19 cellular contexts compared by ENCODE assay signal in genomic region chr3:175601521-175601920, GRCh38.
A peak's percentile ranks its signal among the peaks of the same experiment; 100 is the strongest.
DNase-seq lines count a peak whose midpoint lies in the region; ATAC-seq and FAIRE-seq lines count a peak whose summit lies in the region.
"Had no signal": no experiment of that assay in that cellular context is flagged by ENCODE, and none has a peak within 500 bp of the region (broad histone marks: within the 10 kb centered on the region; RNA-seq: fewer than 3 reads in every experiment).

No MANE protein-coding gene starts in this region.

- no peaks in the 10 kb centered on the region for H3K9me3 Mint-ChIP-seq in stimulated activated memory B cell treated with anti-CD40 and anti-IgM and Interleukin-4, amounts not matched to agents 10 μg/mL and 1 μg/mL and 100 μg/mL, for 72 hours

- H3K9me3 ChIP-seq in trophoblast cell (ENCODE audit: insufficient read depth, low read depth, low read length), result no peaks in the 10 kb centered on the region
- H3K9me3 ChIP-seq: HAP-1 had no signal

- no peaks in the 10 kb centered on the region for H3K27me3 Mint-ChIP-seq in stimulated activated memory B cell treated with anti-CD40 and anti-IgM and Interleukin-4, amounts not matched to agents 10 μg/mL and 1 μg/mL and 100 μg/mL, for 72 hours

- no peak overlapping the region for H2BK120ac ChIP-seq in trophoblast cell (ENCODE audit: insufficient read depth, low read length, poor library complexity)

- H3K4me1 ChIP-seq in trophoblast cell (ENCODE audit: control insufficient read depth in 1 of 2, insufficient read depth in 2 of 2, low read length in 2 of 2), result no peaks in the 10 kb centered on the region

- no peak overlapping the region for H3K27ac ChIP-seq in trophoblast cell (ENCODE audit: low read depth, low read length)
- H3K27ac ChIP-seq: C4-2B, HL-60 had no signal

- H4K12ac ChIP-seq in trophoblast cell (ENCODE audit: low read depth, low read length), result no peak overlapping the region

- no peak overlapping the region for H3K4ac ChIP-seq in trophoblast cell (ENCODE audit: low read depth, low read length)

- no peak overlapping the region for H3K9ac ChIP-seq in trophoblast cell (ENCODE audit: low read length)

- no peaks in the 10 kb centered on the region for H3K79me1 ChIP-seq in trophoblast cell (ENCODE audit: low read length)

- no peak overlapping the region for H3K18ac ChIP-seq in trophoblast cell (ENCODE audit: low read length)

- no peak overlapping the region for H3K23ac ChIP-seq in trophoblast cell (ENCODE audit: low read length)

- FAIRE-seq in HTR-8/SVneo (lab: Jason Lieb, UNC), result no peak

- 100% methylated on average over 1 of the region's 1 CpG for WGBS in trophoblast cell (ENCODE audit: extremely low coverage, insufficient coverage, insufficient read length)

- H3K27ac Mint-ChIP-seq in stimulated activated memory B cell treated with anti-CD40 and anti-IgM and Interleukin-4, amounts not matched to agents 10 μg/mL and 1 μg/mL and 100 μg/mL, for 72 hours, result no peak overlapping the region

- DNase-seq in HTR-8/SVneo (ENCODE audit: insufficient read length, low spot score) (peak; percentile 5), amniotic epithelial cell (ENCODE audit: low read depth) (peak; percentile 18), iris pigment epithelial cell (ENCODE audit: low read depth) (peak; percentile 36), stromal cell of bone marrow (ENCODE audit: low read depth) (peak; percentile 2), trophoblast cell (no peak), NCI-H2227 (lab: John Stamatoyannopoulos, UW; ENCODE audit: unreplicated experiment) (no peak)
- DNase-seq: AML-193, DMS 273 treated with DMSO at 0.1 percent for 48 hours, GDM1, Kasumi-1, NCI-H1092 treated with DMSO at 0.1 percent for 48 hours, NCI-H2081, NCI-H524, NCI-H82, RPMI8226 had no signal

- H3K4me2 ChIP-seq in trophoblast cell (ENCODE audit: low read length), result no peak overlapping the region

- no peak for ATAC-seq in stimulated activated memory B cell treated with anti-CD40 and anti-IgM and Interleukin-4, amounts not matched to agents 10 μg/mL and 1 μg/mL and 100 μg/mL, for 72 hours

- no peaks in the 10 kb centered on the region for H3K79me2 ChIP-seq in trophoblast cell (ENCODE audit: control insufficient read depth, insufficient read depth, low read length, poor library complexity)

- H3K36me3 Mint-ChIP-seq in stimulated activated memory B cell treated with anti-CD40 and anti-IgM and Interleukin-4, amounts not matched to agents 10 μg/mL and 1 μg/mL and 100 μg/mL, for 72 hours, result no peaks in the 10 kb centered on the region

- H3K27me3 ChIP-seq in trophoblast cell (ENCODE audit: insufficient read depth, low read length), result no peaks in the 10 kb centered on the region

- H2AFZ ChIP-seq in trophoblast cell (ENCODE audit: insufficient read depth, low read length, poor library complexity), result no peak overlapping the region

- no peaks in the 10 kb centered on the region for H3K36me3 ChIP-seq in trophoblast cell (ENCODE audit: control insufficient read depth in 1 of 2, insufficient read depth in 2 of 2, low read length in 2 of 2)
- H3K36me3 ChIP-seq: HAP-1 had no signal

- no peak overlapping the region for H4K8ac ChIP-seq in trophoblast cell (ENCODE audit: low read depth, low read length)

- H3K4me1 Mint-ChIP-seq in stimulated activated memory B cell treated with anti-CD40 and anti-IgM and Interleukin-4, amounts not matched to agents 10 μg/mL and 1 μg/mL and 100 μg/mL, for 72 hours, result no peaks in the 10 kb centered on the region

- no peak overlapping the region for H3K14ac ChIP-seq in trophoblast cell (ENCODE audit: low read length)

- H3K4me3 Mint-ChIP-seq in stimulated activated memory B cell treated with anti-CD40 and anti-IgM and Interleukin-4, amounts not matched to agents 10 μg/mL and 1 μg/mL and 100 μg/mL, for 72 hours, result no peak overlapping the region

- no peak overlapping the region for H2BK5ac ChIP-seq in trophoblast cell (ENCODE audit: low read depth, low read length, poor library complexity)

- H3K4me3 ChIP-seq in trophoblast cell (ENCODE audit: low read depth, low read length), result no peak overlapping the region
- H3K4me3 ChIP-seq: HAP-1 had no signal

- H2AK5ac ChIP-seq in trophoblast cell (ENCODE audit: low read length), result no peak overlapping the region

- no peak overlapping the region for H4K91ac ChIP-seq in trophoblast cell (ENCODE audit: low read depth, low read length)

- no peak overlapping the region for H2BK12ac ChIP-seq in trophoblast cell (ENCODE audit: low read length)

Comparison
In these comparisons a context has a peak if more than half of its experiments do, and no peak if none do; other contexts are left out.
1. DNase-seq: peak in HTR-8/SVneo (single experiment), amniotic epithelial cell (single experiment), iris pigment epithelial cell (single experiment) and stromal cell of bone marrow (single experiment); none in trophoblast cell (0 of 2) and NCI-H2227 (single experiment).